Comparison of ENCODE assay signal across 10 cellular contexts in genomic region chr3:54374214-54374855, GRCh38.
DNase-seq lines count a peak whose midpoint lies in the region; ATAC-seq, FAIRE-seq and TF ChIP-seq lines count a peak whose summit lies in the region.
"Had no signal": no experiment of that assay in that cellular context is flagged by ENCODE, and none has a peak within 500 bp of the region (broad histone marks: within the 10 kb centered on the region; RNA-seq: fewer than 3 reads in every experiment).

No MANE protein-coding gene starts in this region.

- H3K27me3 ChIP-seq in DND-41 (ENCODE audit: insufficient read depth, low read length, poor library complexity) (no peaks in the 10 kb centered on the region), K562 (ENCODE audit: control insufficient read depth in 2 of 2, insufficient read depth in 2 of 2, low read length in 2 of 2) (no peaks in the 10 kb centered on the region)

- TF ChIP-seq RAD21 in K562 (CRISPR knock-in tag; conservative IDR thresholded peaks at IDR 0.05 in 1 of 2, IDR thresholded peaks at IDR 0.05 in 1 of 2), result peak in 1 of 2 experiments; percentile 35; a peak in 2 of 4 replicates

- no peak for TF ChIP-seq POLR2A in K562 (conservative IDR thresholded peaks at IDR 0.05)

- H3K9me3 ChIP-seq in DND-41 (ENCODE audit: insufficient read depth, low read length, severe bottlenecking), result no peaks in the 10 kb centered on the region
- no peaks in the 10 kb centered on the region for H3K9me3 ChIP-seq in K562 (replicated peaks; ENCODE audit: control insufficient read depth, insufficient read depth, low read depth, low read length)
- H3K9me3 ChIP-seq in mucosa of descending colon, result no peaks in the 10 kb centered on the region

- H3K36me3 ChIP-seq in DND-41 (ENCODE audit: insufficient read depth, low read length), result no peaks in the 10 kb centered on the region
- no peaks in the 10 kb centered on the region for H3K36me3 ChIP-seq in K562 (ENCODE audit: control insufficient read depth, insufficient read depth, low read length)
- no peaks in the 10 kb centered on the region for H3K36me3 ChIP-seq in mucosa of descending colon (ENCODE audit: low read depth)

- H3K27ac ChIP-seq in DND-41 (ENCODE audit: low read length), result no peak overlapping the region
- H3K27ac ChIP-seq in K562 (ENCODE audit: extremely low read depth, low read depth, low read length), result no peak overlapping the region

- no peak overlapping the region for H3K27ac Mint-ChIP-seq in osteocyte (ENCODE audit: unreplicated experiment)
- H3K27ac Mint-ChIP-seq: activated B cell treated with CpG ODN at 0.5 μM for 24 hours had no signal

- H3K9me3 Mint-ChIP-seq in osteocyte (ENCODE audit: unreplicated experiment), result no peaks in the 10 kb centered on the region
- H3K9me3 Mint-ChIP-seq: activated B cell treated with CpG ODN at 0.5 μM for 24 hours had no signal

- H3K4me3 Mint-ChIP-seq in osteocyte (ENCODE audit: unreplicated experiment), result no peak overlapping the region
- H3K4me3 Mint-ChIP-seq: activated B cell treated with CpG ODN at 0.5 μM for 24 hours had no signal

- TF ChIP-seq CTCF in DND-41 (IDR thresholded peaks at IDR 0.05; ENCODE audit: borderline replicate concordance, extremely low read depth, low read length, poor library complexity, severe bottlenecking) (peak; percentile 51), K562 (IDR thresholded peaks at IDR 0.05 in 2 of 3, conservative IDR thresholded peaks at IDR 0.05 in 1 of 3; ENCODE audit: insufficient read depth in 2 of 3, low read depth in 1 of 3, low read length in 3 of 3) (peak; percentile 31 to 37 (median 35); a peak in 5 of 6 replicates), mucosa of descending colon (IDR thresholded peaks at IDR 0.05) (no peak), osteocyte (IDR thresholded peaks at IDR 0.05) (no peak)

- POLR2A ChIA-PET in K562 (lab: Yijun Ruan, JAX), result interaction anchor here (0.6 kb wide), 1 partner anchor 181 kb away, joined by 3 read pairs; no protein-coding TSS in a partner anchor

- no TSS peak for BruUV-seq in K562 (replicated peaks; lab: Mats Ljungman, UMichigan)

- intact Hi-C loops in K562 (cut with micrococcal nuclease) (loop anchor here (10.0 kb wide), 1 partner anchor 230 kb away; no protein-coding TSS in a partner anchor), mucosa of descending colon (cut with DNase I, micrococcal nuclease) (loop anchor here in 1 of 2 donors (10.0 kb wide), 1 partner anchor 230 kb away; no protein-coding TSS in a partner anchor)

- H3K4me3 ChIP-seq in DND-41 (ENCODE audit: low read depth in 1 of 2, low read length in 2 of 2) (no peak overlapping the region), K562 (no peak overlapping the region), mucosa of descending colon (no peak overlapping the region)

- in situ Hi-C loops in K562 (cut with MboI), result no loop called here

- DNase-seq in DND-41 (peak; percentile 6), K562 (ENCODE audit: extremely low read depth in 1 of 4, low spot score in 3 of 4) (peak; percentile 8 to 18 (median 10)), mucosa of descending colon (peak in 2 of 3 donors; percentile 51 to 71), GM19238 (ENCODE audit: insufficient read length, low spot score) (no peak), NCI-H2029 treated with DMSO at 0.1 percent for 48 hours (lab: John Stamatoyannopoulos, UW) (no peak), osteocyte (ENCODE audit: extremely low spot score, unreplicated experiment) (no peak)
- DNase-seq: activated B cell treated with CpG ODN at 0.5 μM for 24 hours had no signal

- no peak for FAIRE-seq in K562 (lab: Jason Lieb, UNC)
- FAIRE-seq: frontal cortex had no signal

- ATAC-seq in DND-41 (ENCODE audit: insufficient read depth, low read depth) (no peak; the same call in 2 of the 3 replicates), HG02798 (IDR thresholded peaks at IDR 0.05; ENCODE audit: poor library complexity, unreplicated experiment) (peak; percentile 43), K562 (peak; percentile 56; the same call in 2 of the 3 replicates), mucosa of descending colon (peak; percentile 57), GM21723 (IDR thresholded peaks at IDR 0.05; ENCODE audit: unreplicated experiment) (no peak)

- WGBS in K562 (ENCODE audit: insufficient coverage, low coverage, missing lambda C conversion rate), result 3% methylated on average over 7 of the region's 8 CpGs

- TF ChIP-seq EP300 in K562 (IDR thresholded peaks at IDR 0.05; ENCODE audit: low read length), result no peak

- H3K27me3 Mint-ChIP-seq in osteocyte (ENCODE audit: unreplicated experiment), result no peaks in the 10 kb centered on the region

- no peak overlapping the region for H3K9ac ChIP-seq in DND-41 (ENCODE audit: low read depth, low read length)
- no peak overlapping the region for H3K9ac ChIP-seq in K562 (ENCODE audit: insufficient read depth in 1 of 2, low read depth in 2 of 2, low read length in 2 of 2)

- no peaks in the 10 kb centered on the region for H3K36me3 Mint-ChIP-seq in osteocyte (ENCODE audit: unreplicated experiment)

- H4K20me1 ChIP-seq in DND-41 (ENCODE audit: insufficient read depth, low read length) (no peaks in the 10 kb centered on the region), K562 (replicated peaks; ENCODE audit: control insufficient read depth, insufficient read depth, low read length) (no peaks in the 10 kb centered on the region)

- H3K4me1 ChIP-seq in DND-41 (ENCODE audit: insufficient read depth, low read length) (no peaks in the 10 kb centered on the region), K562 (replicated peaks in 1 of 2; ENCODE audit: control insufficient read depth in 2 of 2, insufficient read depth in 2 of 2, low read length in 2 of 2) (no peaks in the 10 kb centered on the region), mucosa of descending colon (ENCODE audit: low read depth) (no peaks in the 10 kb centered on the region)

- CTCF ChIA-PET in K562 (lab: Yijun Ruan, JAX; ENCODE audit: low intra/inter-chr PET ratio), result no interaction called here

- H3K4me1 Mint-ChIP-seq in osteocyte (ENCODE audit: unreplicated experiment), result no peaks in the 10 kb centered on the region
- H3K4me1 Mint-ChIP-seq: activated B cell treated with CpG ODN at 0.5 μM for 24 hours had no signal

- H2AFZ ChIP-seq in DND-41 (ENCODE audit: low read depth, low read length) (no peak overlapping the region), K562 (ENCODE audit: low read depth, low read length) (no peak overlapping the region)

- no peak overlapping the region for H3K4me2 ChIP-seq in DND-41 (ENCODE audit: insufficient read depth, low read length)
- no peak overlapping the region for H3K4me2 ChIP-seq in K562 (ENCODE audit: insufficient read depth, low read length)

- no peaks in the 10 kb centered on the region for H3K79me2 ChIP-seq in DND-41 (ENCODE audit: insufficient read depth, low read length)
- no peaks in the 10 kb centered on the region for H3K79me2 ChIP-seq in K562 (ENCODE audit: control insufficient read depth, insufficient read depth, low read length)

- no peaks in the 10 kb centered on the region for H3K9me1 ChIP-seq in K562 (ENCODE audit: control insufficient read depth, insufficient read depth, low read length)

TF ChIP-seq in K562, 482 proteins besides CTCF, POLR2A, EP300 and RAD21:
- TF ChIP-seq ZBTB49 (CRISPR knock-in tag; IDR thresholded peaks at IDR 0.05; ENCODE audit: borderline replicate concordance) (no peak), SMC3 (conservative IDR thresholded peaks at IDR 0.05; ENCODE audit: insufficient read depth, low read depth, low read length) (0 out of 2 replicates have a peak, but pooled peaks have one; percentile 33)
TF ChIP-seq in K562: peak in this region for 1.

Comparison
In these comparisons a context has a peak if more than half of its experiments do, and no peak if none do; other contexts are left out.
1. ATAC-seq: peak in HG02798 (single experiment), K562 (single experiment) and mucosa of descending colon (single experiment); none in DND-41 (single experiment) and GM21723 (single experiment).
2. DNase-seq: peak in DND-41 (single experiment), K562 (4 of 4) and mucosa of descending colon (2 of 3); none in GM19238 (single experiment), NCI-H2029 treated with DMSO at 0.1 percent for 48 hours (single experiment) and osteocyte (single experiment).
3. CTCF ChIP-seq: peak in DND-41 (single experiment) and K562 (3 of 3); none in mucosa of descending colon (single experiment) and osteocyte (single experiment).